In the genomic region with DNA sequence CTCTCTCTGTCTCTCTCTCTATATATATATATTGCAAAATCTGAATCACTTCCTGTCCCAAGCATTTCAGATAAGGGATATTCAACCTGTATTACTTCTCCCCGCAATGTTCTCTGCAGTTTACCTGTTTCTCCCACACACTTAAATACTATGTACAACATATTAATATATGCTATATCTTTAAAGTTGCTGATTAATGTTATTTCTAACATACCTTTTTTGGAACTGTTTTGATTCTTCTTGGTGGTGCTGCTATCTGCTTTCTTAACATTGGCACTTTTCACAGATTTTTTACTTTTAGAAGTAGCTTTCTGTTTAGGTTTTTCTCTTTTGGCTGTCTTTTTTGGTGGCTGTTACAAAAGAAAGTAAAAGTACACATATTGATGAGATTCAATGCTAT, we compare ENCODE assay signal across 21 cellular contexts.
"Had no signal": no experiment of that assay in that cellular context is flagged by ENCODE, and none has a peak within 500 bp of the region (broad histone marks: within the 10 kb centered on the region; RNA-seq: fewer than 3 reads in every experiment).

No MANE protein-coding gene starts in this region.

- H3K4me3 ChIP-seq: MG63 had no signal

- H3K27me3 ChIP-seq: MG63 had no signal

- H3K9ac ChIP-seq: SK-N-SH had no signal

- H3K4me2 ChIP-seq: SK-N-SH had no signal

- FAIRE-seq: RCC 7860 had no signal

- DNase-seq: Karpas-422, KG1, MG63, NCI-H1092, NCI-H1105 treated with DMSO at 0.1 percent for 48 hours, NCI-H1417 treated with DMSO at 0.1 percent for 48 hours, NCI-H146, NCI-H1694 treated with DMSO at 0.1 percent for 48 hours, NCI-H1930, NCI-H2081, NCI-H2107, NCI-H2227 treated with DMSO at 0.1 percent for 48 hours, NCI-H446, NCI-H510A, NCI-H524 treated with DMSO at 0.1 percent for 48 hours, NCI-H774, Right ventricle myocardium superior, RPMI8226, SIG-M5, SK-N-SH had no signal
